In genomic region chr15:31265871-31266711, GRCh38 we compare ENCODE assay signal across 9 cellular contexts.
DNase-seq lines count a peak whose midpoint lies in the region; ATAC-seq and TF ChIP-seq lines count a peak whose summit lies in the region.
"Had no signal": no experiment of that assay in that cellular context is flagged by ENCODE, and none has a peak within 500 bp of the region (broad histone marks: within the 10 kb centered on the region; RNA-seq: fewer than 3 reads in every experiment).

No MANE protein-coding gene starts in this region.

- H4K8ac ChIP-seq in H9 (replicated peaks; ENCODE audit: insufficient read length, low read depth, low read length): no peak overlapping the region

- H3K27me3 ChIP-seq in H9 (ENCODE audit: insufficient read depth, low read length): no peaks in the 10 kb centered on the region
- H3K27me3 ChIP-seq: ovary had no signal

- H2AK5ac ChIP-seq in H9 (ENCODE audit: insufficient read length, low read length): no peak overlapping the region

- intact Hi-C loops in Right ventricle myocardium superior (cut with DNase I): loop anchor here (5.0 kb wide), 1 partner anchor 49 kb away; no protein-coding TSS in a partner anchor

- H3K27me3 Mint-ChIP-seq in H9 (ENCODE audit: low read depth): no peaks in the 10 kb centered on the region; the same call in 1 of the 2 replicates

- peak; percentile 38 for ATAC-seq in Right ventricle myocardium superior (ENCODE audit: poor library complexity)

- no peaks in the 10 kb centered on the region for H3K4me1 ChIP-seq in H9 (ENCODE audit: insufficient read depth, low read length)

- no peak overlapping the region for H2BK20ac ChIP-seq in H9 (ENCODE audit: low read depth, low read length, poor library complexity, severe bottlenecking)

- H3K27ac ChIP-seq in H9 (ENCODE audit: insufficient read length, low read depth, low read length): no peak overlapping the region
- H3K27ac ChIP-seq: ovary had no signal

- no peaks in the 10 kb centered on the region for H3K23me2 ChIP-seq in H9 (ENCODE audit: insufficient read length, low read depth, low read length, poor library complexity, severe bottlenecking)

- no peaks in the 10 kb centered on the region for H3K79me2 ChIP-seq in H9 (ENCODE audit: insufficient read depth, low read length)

- H3K4me1 Mint-ChIP-seq in H9: peaks cover 12 to 20% of the 10 kb centered on the region in 2 experiments

- no peak overlapping the region for H3K56ac ChIP-seq in H9 (ENCODE audit: insufficient read length, low read depth, low read length)

- peak; percentile 29 for TF ChIP-seq POLR2A in GM15510 (IDR thresholded peaks at IDR 0.05; ENCODE audit: borderline replicate concordance, extremely low read depth, insufficient read length)

- no peak overlapping the region for H4K91ac ChIP-seq in H9 (ENCODE audit: insufficient read length, low read depth, low read length)

- no peak overlapping the region for H3K18ac ChIP-seq in H9 (ENCODE audit: insufficient read length, low read depth, low read length)

- H3K4ac ChIP-seq in H9 (ENCODE audit: low read depth, low read length): no peak overlapping the region

- no peak overlapping the region for H3K4me3 Mint-ChIP-seq in H9

- H3K9ac ChIP-seq in H9 (ENCODE audit: extremely low read depth, insufficient read length, low read length): no peak overlapping the region

- no peaks in the 10 kb centered on the region for H3K9me3 ChIP-seq in H9 (ENCODE audit: control insufficient read depth, low read depth, low read length)
- H3K9me3 ChIP-seq: ovary had no signal

- no peak overlapping the region for H3K27ac Mint-ChIP-seq in H9

- H4K5ac ChIP-seq in H9 (ENCODE audit: insufficient read length, low read depth, low read length): no peak overlapping the region

- H4K20me1 ChIP-seq in H9 (ENCODE audit: control insufficient read depth, insufficient read depth, insufficient read length): no peaks in the 10 kb centered on the region

- H2BK5ac ChIP-seq in H9 (ENCODE audit: insufficient read length, low read length): no peak overlapping the region

- H2AFZ ChIP-seq in H9 (ENCODE audit: low read length): no peak overlapping the region

- no peak overlapping the region for H2BK120ac ChIP-seq in H9 (ENCODE audit: low read depth, low read length, poor library complexity, severe bottlenecking)

- no CpG with 5 or more reads among the region's 22 CpGs for WGBS in H9 (ENCODE audit: extremely low coverage, insufficient read length, low lambda C conversion rate)

- no peaks in the 10 kb centered on the region for H3K9me3 Mint-ChIP-seq in H9

- no peak overlapping the region for H3K23ac ChIP-seq in H9 (ENCODE audit: insufficient read length, low read depth, low read length)

- H3T11ph ChIP-seq in H9 (ENCODE audit: low read length): no peak overlapping the region

- no peak overlapping the region for H2BK12ac ChIP-seq in H9 (ENCODE audit: insufficient read length, low read depth, low read length)

- H3K79me1 ChIP-seq in H9 (ENCODE audit: insufficient read depth, low read depth, low read length, poor library complexity, severe bottlenecking): no peaks in the 10 kb centered on the region

- peak; percentile 31 for DNase-seq in H9
- DNase-seq in NCI-H2107 (lab: John Stamatoyannopoulos, UW): peak; percentile 32
- DNase-seq in activated T-cell treated with anti-CD3 and anti-CD28 coated beads for 1 hour (ENCODE audit: low read depth): peak; percentile 45
- DNase-seq in Right ventricle myocardium superior: peak; percentile 80
- peak; percentile 33 to 49 for DNase-seq in stimulated activated CD4-positive, alpha-beta T cell treated with anti-CD3 and anti-CD28 coated beads, Interleukin-2, amount 100 ng/mL, for 48 hours
- no peak for DNase-seq in NCI-H526 treated with DMSO at 0.1 percent for 48 hours (lab: John Stamatoyannopoulos, UW)
- DNase-seq in EL: no peak

- no peak overlapping the region for H2BK15ac ChIP-seq in H9 (ENCODE audit: low read depth, low read length)

- H3K14ac ChIP-seq in H9 (ENCODE audit: insufficient read depth, low read length): peak overlapping the region; percentile 5; the same call in 1 of the 2 replicates

- TF ChIP-seq CTCF in H9 (conservative IDR thresholded peaks at IDR 0.05): no peak

- H3K4me2 ChIP-seq in H9 (ENCODE audit: insufficient read depth, insufficient read length, low read length): no peak overlapping the region

- no peaks in the 10 kb centered on the region for H3K36me3 Mint-ChIP-seq in H9 (ENCODE audit: insufficient read depth in 1 of 3, low read depth in 3 of 3)

Comparison
In these comparisons a context has a peak if more than half of its experiments do, and no peak if none do; other contexts are left out.
1. DNase-seq: peak in H9 (single experiment), NCI-H2107 (single experiment), activated T-cell treated with anti-CD3 and anti-CD28 coated beads for 1 hour (single experiment), Right ventricle myocardium superior (single experiment) and stimulated activated CD4-positive, alpha-beta T cell treated with anti-CD3 and anti-CD28 coated beads, Interleukin-2, amount 100 ng/mL, for 48 hours (2 of 2); none in NCI-H526 treated with DMSO at 0.1 percent for 48 hours (single experiment) and EL (single experiment).